8 cellular contexts compared by ENCODE assay signal in genomic region chr1:84772428-84772943, GRCh38.
A peak's percentile ranks its signal among the peaks of the same experiment; 100 is the strongest.
DNase-seq lines count a peak whose midpoint lies in the region; ATAC-seq and TF ChIP-seq lines count a peak whose summit lies in the region.

No MANE protein-coding gene starts in this region.

- no peaks in the 10 kb centered on the region for H3K9me3 ChIP-seq in left lung

- peak; percentile 76 for ATAC-seq in HG03066 (IDR thresholded peaks at IDR 0.05; ENCODE audit: low read depth, unreplicated experiment)
- ATAC-seq in left lung, result peak; percentile 97

- peak; percentile 87 for TF ChIP-seq CTCF in GM13976 (IDR thresholded peaks at IDR 0.05; ENCODE audit: borderline replicate concordance, control extremely low read depth, extremely low read depth, insufficient read depth, missing control alignments)
- TF ChIP-seq CTCF in left lung (IDR thresholded peaks at IDR 0.05), result peak; percentile 88 to 95

- H3K4me3 ChIP-seq in left lung, result no peak overlapping the region

- H3K36me3 ChIP-seq in left lung, result no peaks in the 10 kb centered on the region

- intact Hi-C loops in left lung (cut with DNase I), result loop anchor here in 1 of 2 donors (10.0 kb wide), 2 partner anchors 338 to 838 kb away; no protein-coding TSS in a partner anchor

- no peak overlapping the region for H3K27ac ChIP-seq in left lung

- no peaks in the 10 kb centered on the region for H3K27me3 ChIP-seq in left lung

- DNase-seq in A172 (ENCODE audit: low spot score) (peak; percentile 55), GM13976 (ENCODE audit: low spot score) (peak; percentile 75), NCI-H345 (lab: John Stamatoyannopoulos, UW) (peak; percentile 83), cerebellar cortex (ENCODE audit: low spot score) (peak; percentile 95), left lung (peak in 1 of 2 donors; percentile 75)
- DNase-seq in activated CD4-positive, CD25-positive, alpha-beta regulatory T cell treated with anti-CD3 and anti-CD28 coated beads, Interleukin-2, amount 50 U/mL, for 72 hours, result peak; percentile 55
- peak; percentile 37 to 47 for DNase-seq in stimulated activated CD4-positive, alpha-beta T cell treated with anti-CD3 and anti-CD28 coated beads, Interleukin-4, amount 100 ng/mL, for 48 hours (ENCODE audit: low read depth in 2 of 2)

- in situ Hi-C loops in GM13976 (cut with MboI; ENCODE audit: low sequenced_read_pairs, unreplicated experiment), result loop anchor here (10.0 to 25.0 kb wide), 3 partner anchors 162 to 860 kb away; partner anchors contain the start of gene PRKACB

- H3K4me1 ChIP-seq in left lung, result no peaks in the 10 kb centered on the region
